ENCODE assay signal across 8 cellular contexts in genomic region chrX:63835361-63835760, GRCh38.
"Had no signal": no experiment of that assay in that cellular context is flagged by ENCODE, and none has a peak within 500 bp of the region (broad histone marks: within the 10 kb centered on the region; RNA-seq: fewer than 3 reads in every experiment).

No MANE protein-coding gene starts in this region.

- H3K4me3 Mint-ChIP-seq: IgD-negative memory B cell had no signal

- H3K27ac Mint-ChIP-seq: IgD-negative memory B cell had no signal

- H3K27ac ChIP-seq: HL-60 had no signal

- DNase-seq: IMR-90, KBM-7, KG1 had no signal

- FAIRE-seq: HepG2, HTR-8/SVneo, K562 had no signal

- H3K36me3 Mint-ChIP-seq: IgD-negative memory B cell had no signal

- H3K4me3 ChIP-seq: K562 had no signal
